In genomic region chr1:236759252-236759859, GRCh38 we compare ENCODE assay signal across 8 cellular contexts. TPM values are rescaled to one million over a fixed set of nuclear protein-coding genes. Genes with fewer than 3 reads are reported as not detected.
DNase-seq lines count a peak whose midpoint lies in the region; ATAC-seq, FAIRE-seq and TF ChIP-seq lines count a peak whose summit lies in the region.

No MANE protein-coding gene starts in this region.

- no peaks in the 10 kb centered on the region for H3K36me3 Mint-ChIP-seq in astrocyte (ENCODE audit: low read depth, unreplicated experiment)
- no peaks in the 10 kb centered on the region for H3K36me3 Mint-ChIP-seq in activated CD4-positive, alpha-beta memory T cell treated with anti-CD3 and anti-CD28 coated beads for 36 hours

- H3K79me2 ChIP-seq in astrocyte (ENCODE audit: insufficient read depth, low read length) = no peaks in the 10 kb centered on the region

- CTCF ChIA-PET in activated CD4-positive, alpha-beta memory T cell treated with anti-CD3 and anti-CD28 coated beads for 36 hours (lab: Charles Lee) = interaction anchor here (0.6 to 3.5 kb wide), 39 partner anchors 8 to 803 kb away, joined by 3 to 24 read pairs (median 4); no protein-coding TSS in a partner anchor

- POLR2A ChIA-PET in activated CD4-positive, alpha-beta memory T cell treated with anti-CD3 and anti-CD28 coated beads for 36 hours (lab: Charles Lee) = interaction anchor here (0.6 kb wide), 1 partner anchor 222 kb away, joined by 3 read pairs; no protein-coding TSS in a partner anchor

- no peak overlapping the region for H3K4me3 ChIP-seq in astrocyte (ENCODE audit: insufficient read depth, low read depth, low read length)

- no peak for ATAC-seq in GM18873 (IDR thresholded peaks at IDR 0.05; ENCODE audit: low FRiP score, unreplicated experiment)

- no peak overlapping the region for H3K4me3 Mint-ChIP-seq in astrocyte (ENCODE audit: unreplicated experiment)
- H3K4me3 Mint-ChIP-seq in activated CD4-positive, alpha-beta memory T cell treated with anti-CD3 and anti-CD28 coated beads for 36 hours = no peak overlapping the region

- intact Hi-C loops in activated CD4-positive, alpha-beta memory T cell treated with anti-CD3 and anti-CD28 coated beads for 36 hours (cut with micrococcal nuclease) = loop anchor here (1.0 to 2.0 kb wide), 2 partner anchors 110 to 627 kb away; no protein-coding TSS in a partner anchor

- no peaks in the 10 kb centered on the region for H3K36me3 ChIP-seq in astrocyte (ENCODE audit: insufficient read depth, low read length)

- H3K9me3 Mint-ChIP-seq in astrocyte (ENCODE audit: unreplicated experiment) = no peaks in the 10 kb centered on the region
- no peaks in the 10 kb centered on the region for H3K9me3 Mint-ChIP-seq in activated CD4-positive, alpha-beta memory T cell treated with anti-CD3 and anti-CD28 coated beads for 36 hours

- H3K27me3 ChIP-seq in astrocyte (ENCODE audit: insufficient read depth, low read length) = no peaks in the 10 kb centered on the region

- no peak overlapping the region for H2AFZ ChIP-seq in astrocyte (ENCODE audit: low read depth, low read length)

- no peaks in the 10 kb centered on the region for H3K27me3 Mint-ChIP-seq in astrocyte (ENCODE audit: low read depth, unreplicated experiment)
- H3K27me3 Mint-ChIP-seq in activated CD4-positive, alpha-beta memory T cell treated with anti-CD3 and anti-CD28 coated beads for 36 hours = no peaks in the 10 kb centered on the region

- DNase-seq in D341Med (ENCODE audit: low spot score) (peak; percentile 57), GM19239 (ENCODE audit: insufficient read length, low spot score) (peak; percentile 26), MV-4-11 (lab: John Stamatoyannopoulos, UW) (peak; percentile 55), astrocyte (ENCODE audit: low read depth) (peak; percentile 17), kidney glomerular epithelial cell (lab: John Stamatoyannopoulos, UW) (peak; percentile 57), urothelium cell line (ENCODE audit: low spot score) (peak; percentile 35)
- DNase-seq in activated CD4-positive, alpha-beta memory T cell treated with anti-CD3 and anti-CD28 coated beads for 36 hours = no peak

- no peaks in the 10 kb centered on the region for H4K20me1 ChIP-seq in astrocyte (ENCODE audit: insufficient read depth, low read length)

- peak; percentile 69 for TF ChIP-seq CTCF in astrocyte (IDR thresholded peaks at IDR 0.05; ENCODE audit: insufficient read depth, low read depth, low read length)

- H3K27ac ChIP-seq in astrocyte (ENCODE audit: low read depth, low read length) = no peak overlapping the region

- H3K9ac ChIP-seq in astrocyte (ENCODE audit: low read length) = no peak overlapping the region

- peak overlapping the region; percentile 11 for H3K4me2 ChIP-seq in astrocyte (ENCODE audit: low read length)

- H3K4me1 ChIP-seq in astrocyte (ENCODE audit: insufficient read depth, low read length) = no peaks in the 10 kb centered on the region

- FAIRE-seq in GM19239 (lab: Jason Lieb, UNC) (peak; percentile 77), astrocyte (lab: Jason Lieb, UNC) (no peak), urothelium cell line (lab: Jason Lieb, UNC) (no peak)

- H3K27ac Mint-ChIP-seq in astrocyte (ENCODE audit: unreplicated experiment) = no peak overlapping the region
- no peak overlapping the region for H3K27ac Mint-ChIP-seq in activated CD4-positive, alpha-beta memory T cell treated with anti-CD3 and anti-CD28 coated beads for 36 hours

- no peaks in the 10 kb centered on the region for H3K9me3 ChIP-seq in astrocyte (ENCODE audit: insufficient read depth, low read depth, low read length)

- H3K4me1 Mint-ChIP-seq in astrocyte (ENCODE audit: low read depth, unreplicated experiment) = no peaks in the 10 kb centered on the region
- peaks cover 1% of the 10 kb centered on the region for H3K4me1 Mint-ChIP-seq in activated CD4-positive, alpha-beta memory T cell treated with anti-CD3 and anti-CD28 coated beads for 36 hours (ENCODE audit: low read depth)

RNA-seq across cellular contexts. Expression of gene MTR, which starts 35.7 kb away (rescaled TPM):
- 35.8 and 38.7 TPM in 2 replicates for total RNA-seq in astrocyte
- 10 to 100 TPM; 46.3 to 46.6 TPM for total RNA-seq in activated CD4-positive, alpha-beta memory T cell treated with anti-CD3 and anti-CD28 coated beads for 36 hours
